8 cellular contexts compared by ENCODE assay signal in the genomic region with DNA sequence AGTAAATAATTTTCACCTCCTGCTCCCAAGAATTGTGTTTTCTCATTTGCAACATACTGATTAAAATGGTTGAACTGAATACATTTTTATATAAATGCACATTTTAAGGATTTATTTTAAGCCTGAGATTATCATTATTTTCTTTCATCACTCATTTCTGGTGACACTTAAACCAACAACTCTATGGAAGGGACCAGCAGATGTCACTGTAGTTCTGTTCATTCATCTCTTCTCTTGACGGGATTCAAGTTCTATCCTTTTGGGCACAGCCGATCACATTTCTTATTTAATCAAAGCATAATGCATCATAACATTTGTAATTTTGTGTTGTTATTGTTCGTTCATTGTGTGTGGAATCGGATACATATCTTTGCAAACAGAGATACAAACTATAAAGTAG.
DNase-seq lines count a peak whose midpoint lies in the region; FAIRE-seq and TF ChIP-seq lines count a peak whose summit lies in the region.

No MANE protein-coding gene starts in this region.

- H3K27ac Mint-ChIP-seq in activated CD4-positive, alpha-beta memory T cell treated with anti-CD3 and anti-CD28 coated beads, Interleukin-2, amount 10 ng/mL, durations not matched to agents 7 days and 5 days, result no peak overlapping the region

- no peaks in the 10 kb centered on the region for H3K36me3 Mint-ChIP-seq in activated CD4-positive, alpha-beta memory T cell treated with anti-CD3 and anti-CD28 coated beads, Interleukin-2, amount 10 ng/mL, durations not matched to agents 7 days and 5 days (ENCODE audit: low read depth)

- H3K4me1 Mint-ChIP-seq in activated CD4-positive, alpha-beta memory T cell treated with anti-CD3 and anti-CD28 coated beads, Interleukin-2, amount 10 ng/mL, durations not matched to agents 7 days and 5 days, result no peaks in the 10 kb centered on the region

- no peak for TF ChIP-seq POLR2A in GM12892 (IDR thresholded peaks at IDR 0.05; ENCODE audit: low read depth, low read length)

- POLR2A ChIA-PET in activated CD4-positive, alpha-beta memory T cell treated with anti-CD3 and anti-CD28 coated beads, Interleukin-2, amount 10 ng/mL, durations not matched to agents 7 days and 5 days (lab: Charles Lee), result no interaction called here

- no peak overlapping the region for H3K4me3 Mint-ChIP-seq in activated CD4-positive, alpha-beta memory T cell treated with anti-CD3 and anti-CD28 coated beads, Interleukin-2, amount 10 ng/mL, durations not matched to agents 7 days and 5 days

- CTCF ChIA-PET in activated CD4-positive, alpha-beta memory T cell treated with anti-CD3 and anti-CD28 coated beads, Interleukin-2, amount 10 ng/mL, durations not matched to agents 7 days and 5 days (lab: Charles Lee), result no interaction called here

- FAIRE-seq in D721Med (lab: Jason Lieb, UNC) (peak; percentile 11), urothelium cell line (lab: Jason Lieb, UNC) (no peak), GM12892 (lab: Jason Lieb, UNC) (no peak)

- H3K27me3 Mint-ChIP-seq in activated CD4-positive, alpha-beta memory T cell treated with anti-CD3 and anti-CD28 coated beads, Interleukin-2, amount 10 ng/mL, durations not matched to agents 7 days and 5 days, result no peaks in the 10 kb centered on the region

- DNase-seq in D721Med (ENCODE audit: insufficient read length, low spot score), result no peak
- DNase-seq in M059J (ENCODE audit: low read depth), result peak; percentile 71
- DNase-seq in amniotic stem cell (lab: John Stamatoyannopoulos, UW), result peak; percentile 4
- DNase-seq in inferior parietal cortex (ENCODE audit: extremely low spot score), result peak; percentile 86
- peak; percentile 2 for DNase-seq in urothelium cell line (ENCODE audit: low spot score)
- no peak for DNase-seq in activated CD4-positive, alpha-beta memory T cell treated with anti-CD3 and anti-CD28 coated beads, Interleukin-2, amount 10 ng/mL, durations not matched to agents 7 days and 5 days
- no peak for DNase-seq in stimulated activated CD4-positive, alpha-beta T cell treated with anti-CD3 and anti-CD28 coated beads, Interleukin-4, amount 100 ng/mL, for 4 hours
- no peak for DNase-seq in GM12892 (ENCODE audit: insufficient read length)

- TF ChIP-seq CTCF in D721Med (IDR thresholded peaks at IDR 0.05; ENCODE audit: insufficient read depth, missing control alignments), result peak; percentile 37

- H3K9me3 Mint-ChIP-seq in activated CD4-positive, alpha-beta memory T cell treated with anti-CD3 and anti-CD28 coated beads, Interleukin-2, amount 10 ng/mL, durations not matched to agents 7 days and 5 days, result no peaks in the 10 kb centered on the region

Comparison
In these comparisons a context has a peak if more than half of its experiments do, and no peak if none do; other contexts are left out.
1. DNase-seq: peak in M059J (single experiment), amniotic stem cell (single experiment), inferior parietal cortex (single experiment) and urothelium cell line (single experiment); none in D721Med (single experiment), activated CD4-positive, alpha-beta memory T cell treated with anti-CD3 and anti-CD28 coated beads, Interleukin-2, amount 10 ng/mL, durations not matched to agents 7 days and 5 days (single experiment), stimulated activated CD4-positive, alpha-beta T cell treated with anti-CD3 and anti-CD28 coated beads, Interleukin-4, amount 100 ng/mL, for 4 hours (0 of 2) and GM12892 (single experiment).